In genomic region chr6:160141001-160141726, GRCh38 we compare ENCODE assay signal across 2 cellular contexts.
TF ChIP-seq lines count a peak whose summit lies in the region.

No MANE protein-coding gene starts in this region.

TF ChIP-seq in liver, 16 proteins besides CTCF, POLR2A, EP300 and RAD21 (continued from another document):
- TF ChIP-seq GABPA (IDR thresholded peaks at IDR 0.05 in 1 of 2, conservative IDR thresholded peaks at IDR 0.05 in 1 of 2) (no peak), SP1 (IDR thresholded peaks at IDR 0.05) (peak; percentile 17)

TF ChIP-seq in HepG2, 621 proteins besides CTCF, POLR2A, EP300 and RAD21:
- TF ChIP-seq ATF2 (CRISPR knock-in tag; IDR thresholded peaks at IDR 0.05) (no peak), STAG1 (CRISPR knock-in tag; IDR thresholded peaks at IDR 0.05) (no peak), ZNF597 (CRISPR knock-in tag; IDR thresholded peaks at IDR 0.05) (no peak), NFIB (CRISPR knock-in tag; IDR thresholded peaks at IDR 0.05; ENCODE audit: borderline replicate concordance) (no peak), DNMT3B (CRISPR knock-in tag; conservative IDR thresholded peaks at IDR 0.05) (no peak), HHEX (CRISPR knock-in tag; IDR thresholded peaks at IDR 0.05) (no peak)
TF ChIP-seq in HepG2: peak in this region for 0.
